Comparison of ENCODE assay signal across 8 cellular contexts in genomic region chr2:234288974-234289455, GRCh38.
A peak's percentile ranks its signal among the peaks of the same experiment; 100 is the strongest.
DNase-seq lines count a peak whose midpoint lies in the region; ATAC-seq and TF ChIP-seq lines count a peak whose summit lies in the region.

No MANE protein-coding gene starts in this region.

- H3K9me3 ChIP-seq in CD8-positive, alpha-beta T cell (ENCODE audit: low read length) = no peaks in the 10 kb centered on the region
- H3K9me3 ChIP-seq in heart left ventricle (no peaks in the 10 kb centered on the region), gastrocnemius medialis (no peaks in the 10 kb centered on the region)

- TF ChIP-seq POLR2A in heart left ventricle (IDR thresholded peaks at IDR 0.05) (no peak), gastrocnemius medialis (IDR thresholded peaks at IDR 0.05) (no peak)

- peak; percentile 52 to 85 (median 68) for DNase-seq in CD8-positive, alpha-beta T cell
- DNase-seq in HUDEP-2 (lab: John Stamatoyannopoulos, UW; ENCODE audit: unreplicated experiment in 76 of 76) (peak in 41 of 76 experiments; percentile 0 to 52 (median 27)), RWPE1 (ENCODE audit: low spot score) (no peak), heart left ventricle (peak; percentile 53 to 75 (median 57)), gastrocnemius medialis (peak; percentile 14 to 33)
- DNase-seq in activated naive CD4-positive, alpha-beta T cell treated with anti-CD3 and anti-CD28 coated beads, Interleukin-2, amount 10 ng/mL, durations not matched to agents 7 days and 5 days = peak; percentile 82

- H3K4me3 ChIP-seq in CD8-positive, alpha-beta T cell (ENCODE audit: low read depth, low read length) = no peak overlapping the region
- H3K4me3 ChIP-seq in heart left ventricle (no peak overlapping the region), gastrocnemius medialis (no peak overlapping the region)

- no peaks in the 10 kb centered on the region for H3K27me3 ChIP-seq in CD8-positive, alpha-beta T cell (ENCODE audit: insufficient read depth, low read length)
- H3K27me3 ChIP-seq in heart left ventricle (no peaks in the 10 kb centered on the region), gastrocnemius medialis (no peaks in the 10 kb centered on the region)

- peak; percentile 77 for TF ChIP-seq CTCF in CD8-positive, alpha-beta T cell (IDR thresholded peaks at IDR 0.05)
- TF ChIP-seq CTCF in RWPE1 (conservative IDR thresholded peaks at IDR 0.05; ENCODE audit: low read depth) = peak; percentile 66
- peak; percentile 65 to 80 (median 72) for TF ChIP-seq CTCF in heart left ventricle (IDR thresholded peaks at IDR 0.05)
- TF ChIP-seq CTCF in gastrocnemius medialis (IDR thresholded peaks at IDR 0.05 in 4 of 5, conservative IDR thresholded peaks at IDR 0.05 in 1 of 5) = peak; percentile 14 to 71 (median 48)

- H3K27ac ChIP-seq in CD8-positive, alpha-beta T cell (ENCODE audit: low read depth, low read length) = peak overlapping the region; percentile 94
- H3K27ac ChIP-seq in RWPE1 = peak overlapping the region; percentile 57
- H3K27ac ChIP-seq in heart left ventricle = peak overlapping the region in 1 of 12 donors; percentile 87
- H3K27ac ChIP-seq in gastrocnemius medialis = no peak overlapping the region

- H3K27me3 Mint-ChIP-seq in CD8-positive, alpha-beta T cell (ENCODE audit: low read depth) = no peaks in the 10 kb centered on the region
- no peaks in the 10 kb centered on the region for H3K27me3 Mint-ChIP-seq in activated naive CD4-positive, alpha-beta T cell treated with anti-CD3 and anti-CD28 coated beads, Interleukin-2, amount 10 ng/mL, durations not matched to agents 7 days and 5 days

- H3K9me3 Mint-ChIP-seq in CD8-positive, alpha-beta T cell = peaks cover 4% of the 10 kb centered on the region
- peaks cover 3% of the 10 kb centered on the region for H3K9me3 Mint-ChIP-seq in activated naive CD4-positive, alpha-beta T cell treated with anti-CD3 and anti-CD28 coated beads, Interleukin-2, amount 10 ng/mL, durations not matched to agents 7 days and 5 days

- ATAC-seq in CD8-positive, alpha-beta T cell = no peak
- ATAC-seq in heart left ventricle = peak in 3 of 4 donors; percentile 38 to 54 (median 38)
- peak; percentile 21 to 46 for ATAC-seq in gastrocnemius medialis
- ATAC-seq in GM21717 (IDR thresholded peaks at IDR 0.05; ENCODE audit: unreplicated experiment) = no peak
- no peak for ATAC-seq in HG03108 (IDR thresholded peaks at IDR 0.05; ENCODE audit: unreplicated experiment)

- peaks cover 56% of the 10 kb centered on the region for H3K4me1 ChIP-seq in CD8-positive, alpha-beta T cell (ENCODE audit: insufficient read depth, low read length)
- H3K4me1 ChIP-seq in heart left ventricle = peaks cover 0 to 62% (median 10%) of the 10 kb centered on the region in 12 donors
- no peaks in the 10 kb centered on the region for H3K4me1 ChIP-seq in gastrocnemius medialis

- no peaks in the 10 kb centered on the region for H3K36me3 Mint-ChIP-seq in CD8-positive, alpha-beta T cell
- H3K36me3 Mint-ChIP-seq in activated naive CD4-positive, alpha-beta T cell treated with anti-CD3 and anti-CD28 coated beads, Interleukin-2, amount 10 ng/mL, durations not matched to agents 7 days and 5 days = peaks cover 28% of the 10 kb centered on the region

- CTCF ChIA-PET in CD8-positive, alpha-beta T cell (lab: Charles Lee) = interaction anchor here (0.6 to 5.0 kb wide), 55 partner anchors 8 to 312 kb away, joined by 3 to 32 read pairs (median 5); partner anchors contain the start of gene ARL4C
- CTCF ChIA-PET in RWPE1 (lab: Yijun Ruan, JAX) = interaction anchor here (0.5 to 1.7 kb wide), 11 partner anchors 9 to 1379 kb away, joined by 3 to 6 read pairs (median 3); no protein-coding TSS in a partner anchor
- CTCF ChIA-PET in activated naive CD4-positive, alpha-beta T cell treated with anti-CD3 and anti-CD28 coated beads, Interleukin-2, amount 10 ng/mL, durations not matched to agents 7 days and 5 days (lab: Charles Lee) = interaction anchor here (0.7 to 7.0 kb wide), 29 partner anchors 8 to 431 kb away, joined by 3 to 70 read pairs (median 6); partner anchors contain the start of gene ARL4C

- H3K36me3 ChIP-seq in CD8-positive, alpha-beta T cell (ENCODE audit: insufficient read depth, low read length) = no peaks in the 10 kb centered on the region
- H3K36me3 ChIP-seq in heart left ventricle = no peaks in the 10 kb centered on the region
- H3K36me3 ChIP-seq in gastrocnemius medialis = no peaks in the 10 kb centered on the region

- 33 to 42% (median 36%) methylated on average over 9 to 13 of the region's 13 CpGs for WGBS in heart left ventricle, 4 donors

- H3K4me3 Mint-ChIP-seq in CD8-positive, alpha-beta T cell = peak overlapping the region; percentile 9
- peak overlapping the region; percentile 57 for H3K4me3 Mint-ChIP-seq in activated naive CD4-positive, alpha-beta T cell treated with anti-CD3 and anti-CD28 coated beads, Interleukin-2, amount 10 ng/mL, durations not matched to agents 7 days and 5 days

- H3K4me1 Mint-ChIP-seq in CD8-positive, alpha-beta T cell (ENCODE audit: low read depth) = peaks cover 66% of the 10 kb centered on the region
- peaks cover 87% of the 10 kb centered on the region for H3K4me1 Mint-ChIP-seq in activated naive CD4-positive, alpha-beta T cell treated with anti-CD3 and anti-CD28 coated beads, Interleukin-2, amount 10 ng/mL, durations not matched to agents 7 days and 5 days

- in situ Hi-C loops in gastrocnemius medialis (cut with MboI; ENCODE audit: low sequenced_read_pairs in 4 of 4) = loop anchor here in 1 of 4 donors (10.0 kb wide), 1 partner anchor 206 kb away; the partner anchor contains the start of gene ARL4C

- POLR2A ChIA-PET in CD8-positive, alpha-beta T cell (lab: Charles Lee) = interaction anchor here (0.7 to 5.0 kb wide), 11 partner anchors 20 to 212 kb away, joined by 3 to 62 read pairs (median 4); partner anchors contain the start of gene ARL4C
- POLR2A ChIA-PET in RWPE1 (lab: Yijun Ruan, JAX; ENCODE audit: low non-redundant PET) = no interaction called here

- intact Hi-C loops in CD8-positive, alpha-beta T cell (cut with DNase I, micrococcal nuclease) = loop anchor here (1.0 to 5.0 kb wide), 4 partner anchors 48 to 211 kb away; no protein-coding TSS in a partner anchor
- intact Hi-C loops in heart left ventricle (cut with DNase I) (loop anchor here (1.0 to 10.0 kb wide), 9 partner anchors 152 to 214 kb away; partner anchors contain the start of gene ARL4C (in 2 of the 10)), gastrocnemius medialis (cut with DNase I; ENCODE audit: low total_unique reads) (no loop called here)

- H3K27ac Mint-ChIP-seq in CD8-positive, alpha-beta T cell = peak overlapping the region; percentile 98
- H3K27ac Mint-ChIP-seq in activated naive CD4-positive, alpha-beta T cell treated with anti-CD3 and anti-CD28 coated beads, Interleukin-2, amount 10 ng/mL, durations not matched to agents 7 days and 5 days = peak overlapping the region; percentile 99

Comparison
In these comparisons a context has a peak if more than half of its experiments do, and no peak if none do; other contexts are left out.
1. ATAC-seq: peak in heart left ventricle (3 of 4) and gastrocnemius medialis (2 of 2); none in CD8-positive, alpha-beta T cell (single experiment), GM21717 (single experiment) and HG03108 (single experiment).
2. H3K27ac ChIP-seq: peak in CD8-positive, alpha-beta T cell (single experiment) and RWPE1 (single experiment); none in gastrocnemius medialis (0 of 4).
3. Peak in every context shown above with its lines, with median percentiles within 50 percentile points of each other: CTCF ChIP-seq.